In genomic region chr5:171840701-171841522, GRCh38 we compare ENCODE assay signal across 23 cellular contexts. TPM values are rescaled to one million over a fixed set of nuclear protein-coding genes. Genes with fewer than 3 reads are reported as not detected.
A peak's percentile ranks its signal among the peaks of the same experiment; 100 is the strongest.
DNase-seq lines count a peak whose midpoint lies in the region; ATAC-seq and TF ChIP-seq lines count a peak whose summit lies in the region.
"Had no signal": no experiment of that assay in that cellular context is flagged by ENCODE, and none has a peak within 500 bp of the region (broad histone marks: within the 10 kb centered on the region; RNA-seq: fewer than 3 reads in every experiment).

No MANE protein-coding gene starts in this region.

- H3K4me3 ChIP-seq in WERI-Rb-1 (ENCODE audit: low read depth, low read length) (no peak overlapping the region), spleen (no peak overlapping the region)
- H3K4me3 ChIP-seq: mucosa of descending colon, vagina had no signal

- no peaks in the 10 kb centered on the region for H3K36me3 Mint-ChIP-seq in activated CD8-positive, alpha-beta T cell treated with anti-CD3 and anti-CD28 coated beads, Interleukin-2, amount 10 ng/mL, durations not matched to agents 7 days and 5 days (ENCODE audit: low read depth)
- no peaks in the 10 kb centered on the region for H3K36me3 Mint-ChIP-seq in activated CD8-positive, alpha-beta T cell treated with anti-CD3 and anti-CD28 coated beads for 36 hours (ENCODE audit: low read depth)
- H3K36me3 Mint-ChIP-seq: activated naive CD4-positive, alpha-beta T cell treated with anti-CD3 and anti-CD28 coated beads, Interleukin-2, amount 10 ng/mL, durations not matched to agents 7 days and 5 days had no signal

- DNase-seq in activated CD8-positive, alpha-beta T cell treated with anti-CD3 and anti-CD28 coated beads, Interleukin-2, amount 10 ng/mL, durations not matched to agents 7 days and 5 days, result no peak
- no peak for DNase-seq in activated CD8-positive, alpha-beta T cell treated with anti-CD3 and anti-CD28 coated beads for 36 hours
- DNase-seq in NCI-H524 treated with DMSO at 0.1 percent for 48 hours (lab: John Stamatoyannopoulos, UW), result peak; percentile 67
- DNase-seq in WERI-Rb-1, result peak; percentile 26
- peak; percentile 83 for DNase-seq in spleen
- DNase-seq in NCI-H146 (lab: John Stamatoyannopoulos, UW), result no peak
- DNase-seq in kidney tubule cell (ENCODE audit: low spot score), result no peak
- DNase-seq: activated CD4-positive, alpha-beta T cell treated with anti-CD3 and anti-CD28 coated beads for 1 hour; activated naive CD4-positive, alpha-beta T cell treated with anti-CD3 and anti-CD28 coated beads, Interleukin-2, amount 10 ng/mL, durations not matched to agents 7 days and 5 days; CD8-positive, alpha-beta memory T cell; EL; hypothalamus; left colon; mucosa of descending colon; NCI-H774; occipital lobe; T-helper 1 cell had no signal

- H3K27ac Mint-ChIP-seq in activated CD8-positive, alpha-beta T cell treated with anti-CD3 and anti-CD28 coated beads, Interleukin-2, amount 10 ng/mL, durations not matched to agents 7 days and 5 days, result peak overlapping the region; percentile 20
- H3K27ac Mint-ChIP-seq in activated CD8-positive, alpha-beta T cell treated with anti-CD3 and anti-CD28 coated beads for 36 hours, result no peak overlapping the region
- H3K27ac Mint-ChIP-seq: activated naive CD4-positive, alpha-beta T cell treated with anti-CD3 and anti-CD28 coated beads, Interleukin-2, amount 10 ng/mL, durations not matched to agents 7 days and 5 days; CD8-positive, alpha-beta memory T cell had no signal

- intact Hi-C loops in activated CD8-positive, alpha-beta T cell treated with anti-CD3 and anti-CD28 coated beads for 36 hours (cut with micrococcal nuclease), result no loop called here
- intact Hi-C loops in spleen (cut with DNase I; ENCODE audit: low total_unique reads), result no loop called here

- no peak overlapping the region for H3K27ac ChIP-seq in WERI-Rb-1
- H3K27ac ChIP-seq in spleen, result peak overlapping the region in 4 of 8 donors; percentile 15 to 58 (median 50)
- H3K27ac ChIP-seq: vagina had no signal

- POLR2A ChIA-PET in activated CD8-positive, alpha-beta T cell treated with anti-CD3 and anti-CD28 coated beads, Interleukin-2, amount 10 ng/mL, durations not matched to agents 7 days and 5 days (lab: Charles Lee), result no interaction called here
- POLR2A ChIA-PET in activated CD8-positive, alpha-beta T cell treated with anti-CD3 and anti-CD28 coated beads for 36 hours (lab: Charles Lee), result no interaction called here

- H3K4me1 Mint-ChIP-seq in activated CD8-positive, alpha-beta T cell treated with anti-CD3 and anti-CD28 coated beads, Interleukin-2, amount 10 ng/mL, durations not matched to agents 7 days and 5 days (ENCODE audit: low read depth), result peaks cover 6% of the 10 kb centered on the region
- no peaks in the 10 kb centered on the region for H3K4me1 Mint-ChIP-seq in activated CD8-positive, alpha-beta T cell treated with anti-CD3 and anti-CD28 coated beads for 36 hours (ENCODE audit: low read depth)
- H3K4me1 Mint-ChIP-seq: CD8-positive, alpha-beta memory T cell had no signal

- H3K27me3 ChIP-seq in WERI-Rb-1 (ENCODE audit: insufficient read depth, low read depth, severe bottlenecking) (no peaks in the 10 kb centered on the region), spleen (replicated peaks in 1 of 7) (no peaks in the 10 kb centered on the region)
- H3K27me3 ChIP-seq: vagina had no signal

- H3K9me3 Mint-ChIP-seq in activated CD8-positive, alpha-beta T cell treated with anti-CD3 and anti-CD28 coated beads, Interleukin-2, amount 10 ng/mL, durations not matched to agents 7 days and 5 days (ENCODE audit: insufficient read depth), result no peaks in the 10 kb centered on the region
- H3K9me3 Mint-ChIP-seq in activated CD8-positive, alpha-beta T cell treated with anti-CD3 and anti-CD28 coated beads for 36 hours, result no peaks in the 10 kb centered on the region
- H3K9me3 Mint-ChIP-seq: activated naive CD4-positive, alpha-beta T cell treated with anti-CD3 and anti-CD28 coated beads, Interleukin-2, amount 10 ng/mL, durations not matched to agents 7 days and 5 days had no signal

- ATAC-seq in activated CD8-positive, alpha-beta T cell treated with anti-CD3 and anti-CD28 coated beads, Interleukin-2, amount 10 ng/mL, durations not matched to agents 7 days and 5 days, result no peak
- ATAC-seq in activated CD8-positive, alpha-beta T cell treated with anti-CD3 and anti-CD28 coated beads for 36 hours, result no peak
- ATAC-seq in GM19467 (IDR thresholded peaks at IDR 0.05; ENCODE audit: unreplicated experiment), result no peak
- ATAC-seq: mucosa of descending colon, sciatic nerve had no signal

- no peak for TF ChIP-seq POLR2A in spleen (IDR thresholded peaks at IDR 0.05)

- H3K9me3 ChIP-seq in WERI-Rb-1 (ENCODE audit: severe bottlenecking) (peaks cover 2% of the 10 kb centered on the region), spleen (no peaks in the 10 kb centered on the region)
- H3K9me3 ChIP-seq: mucosa of descending colon, vagina had no signal

- CTCF ChIA-PET in activated CD8-positive, alpha-beta T cell treated with anti-CD3 and anti-CD28 coated beads, Interleukin-2, amount 10 ng/mL, durations not matched to agents 7 days and 5 days (lab: Charles Lee), result interaction anchor here (1.1 kb wide), 1 partner anchor 19 kb away, joined by 4 read pairs; no protein-coding TSS in a partner anchor
- CTCF ChIA-PET in activated CD8-positive, alpha-beta T cell treated with anti-CD3 and anti-CD28 coated beads for 36 hours (lab: Charles Lee), result interaction anchor here (0.7 to 1.0 kb wide), 2 partner anchors 18 to 1416 kb away, joined by 3 read pairs; no protein-coding TSS in a partner anchor

- H3K27me3 Mint-ChIP-seq in activated CD8-positive, alpha-beta T cell treated with anti-CD3 and anti-CD28 coated beads, Interleukin-2, amount 10 ng/mL, durations not matched to agents 7 days and 5 days (ENCODE audit: low read depth), result no peaks in the 10 kb centered on the region
- no peaks in the 10 kb centered on the region for H3K27me3 Mint-ChIP-seq in activated CD8-positive, alpha-beta T cell treated with anti-CD3 and anti-CD28 coated beads for 36 hours
- H3K27me3 Mint-ChIP-seq: activated naive CD4-positive, alpha-beta T cell treated with anti-CD3 and anti-CD28 coated beads, Interleukin-2, amount 10 ng/mL, durations not matched to agents 7 days and 5 days had no signal

- WGBS in spleen, 5 donors, result 43 to 61% (median 51%) methylated on average over 16 of the region's 16 CpGs

- H3K4me1 ChIP-seq in spleen, result peaks cover 0 to 8% (median 0%) of the 10 kb centered on the region in 6 donors

- no peaks in the 10 kb centered on the region for H3K36me3 ChIP-seq in WERI-Rb-1
- peaks cover 0 to 29% (median 0%) of the 10 kb centered on the region in 6 donors for H3K36me3 ChIP-seq in spleen
- H3K36me3 ChIP-seq: vagina had no signal

- no peak overlapping the region for H3K4me3 Mint-ChIP-seq in activated CD8-positive, alpha-beta T cell treated with anti-CD3 and anti-CD28 coated beads, Interleukin-2, amount 10 ng/mL, durations not matched to agents 7 days and 5 days
- no peak overlapping the region for H3K4me3 Mint-ChIP-seq in activated CD8-positive, alpha-beta T cell treated with anti-CD3 and anti-CD28 coated beads for 36 hours
- H3K4me3 Mint-ChIP-seq: activated naive CD4-positive, alpha-beta T cell treated with anti-CD3 and anti-CD28 coated beads, Interleukin-2, amount 10 ng/mL, durations not matched to agents 7 days and 5 days; CD8-positive, alpha-beta memory T cell had no signal

- no peak for TF ChIP-seq CTCF in activated CD8-positive, alpha-beta T cell treated with anti-CD3 and anti-CD28 coated beads for 36 hours (IDR thresholded peaks at IDR 0.05)
- TF ChIP-seq CTCF in WERI-Rb-1 (IDR thresholded peaks at IDR 0.05; ENCODE audit: low read depth, low read length) (no peak), spleen (IDR thresholded peaks at IDR 0.05 in 8 of 11, conservative IDR thresholded peaks at IDR 0.05 in 3 of 11) (no peak)

RNA-seq across cellular contexts. Expression of gene SMIM23, which starts 55.3 kb away (rescaled TPM):
- not detected for total RNA-seq in activated CD8-positive, alpha-beta T cell treated with anti-CD3 and anti-CD28 coated beads, Interleukin-2, amount 10 ng/mL, durations not matched to agents 7 days and 5 days
- total RNA-seq in activated CD8-positive, alpha-beta T cell treated with anti-CD3 and anti-CD28 coated beads for 36 hours, result not detected
- not detected for total RNA-seq in spleen
- not detected for polyA plus RNA-seq in spleen
- total RNA-seq: astrocyte; CD8-positive, alpha-beta memory T cell; chondrocyte; HT1080; left colon; mucosa of descending colon; occipital lobe; sciatic nerve; vagina had no signal
- polyA plus RNA-seq: CD8-positive, alpha-beta memory T cell had no signal

Comparison
In these comparisons a context has a peak if more than half of its experiments do, and no peak if none do; other contexts are left out.
1. DNase-seq: peak in NCI-H524 treated with DMSO at 0.1 percent for 48 hours (single experiment), WERI-Rb-1 (single experiment) and spleen (single experiment); none in activated CD8-positive, alpha-beta T cell treated with anti-CD3 and anti-CD28 coated beads, Interleukin-2, amount 10 ng/mL, durations not matched to agents 7 days and 5 days (single experiment), activated CD8-positive, alpha-beta T cell treated with anti-CD3 and anti-CD28 coated beads for 36 hours (single experiment), NCI-H146 (single experiment) and kidney tubule cell (single experiment).